Comparison of ENCODE assay signal across 13 cellular contexts in the genomic region with DNA sequence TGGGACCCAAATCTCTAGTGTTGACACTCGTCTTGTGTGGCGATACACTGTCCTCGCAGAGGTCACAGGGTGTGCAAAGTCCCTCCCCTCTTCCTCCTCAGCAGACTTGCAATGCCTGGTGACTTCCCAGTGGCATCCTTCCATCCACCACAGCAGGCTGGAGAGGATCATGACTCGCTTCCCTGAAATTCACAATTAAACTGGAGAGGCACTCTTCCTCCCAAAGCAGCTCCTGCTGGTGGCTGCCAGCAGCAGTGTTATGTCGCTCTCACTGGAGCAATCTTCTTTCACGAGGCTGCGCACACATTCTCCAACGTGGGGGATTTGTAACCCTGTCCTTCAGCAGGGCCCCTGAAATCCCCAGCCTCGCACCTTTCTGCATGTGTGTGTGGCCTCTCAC.
A peak's percentile ranks its signal among the peaks of the same experiment; 100 is the strongest.
DNase-seq lines count a peak whose midpoint lies in the region; ATAC-seq and TF ChIP-seq lines count a peak whose summit lies in the region.
"Had no signal": no experiment of that assay in that cellular context is flagged by ENCODE, and none has a peak within 500 bp of the region (broad histone marks: within the 10 kb centered on the region; RNA-seq: fewer than 3 reads in every experiment).

No MANE protein-coding gene starts in this region.

- H3K4ac ChIP-seq in mesendoderm (ENCODE audit: low read depth, low read length): no peak overlapping the region

- H3K79me1 ChIP-seq in mesendoderm (ENCODE audit: low read length): no peaks in the 10 kb centered on the region

- no peak overlapping the region for H3K9ac ChIP-seq in mesendoderm (ENCODE audit: low read length)

- peak; percentile 15 for DNase-seq in BJ (ENCODE audit: low read depth)
- DNase-seq in LHCN-M2 (ENCODE audit: low read depth): peak; percentile 69
- DNase-seq in cardiac fibroblast (ENCODE audit: low read depth in 2 of 2): peak; percentile 47 to 70
- peak; percentile 86 for DNase-seq in mesendoderm
- no peak for DNase-seq in NCI-H2227 treated with DMSO at 0.1 percent for 48 hours (lab: John Stamatoyannopoulos, UW)
- DNase-seq in inferior parietal cortex (ENCODE audit: extremely low spot score): no peak
- no peak for DNase-seq in naive thymus-derived CD8-positive, alpha-beta T cell
- DNase-seq: activated naive CD4-positive, alpha-beta T cell treated with anti-CD3 and anti-CD28 coated beads, Interleukin-2, amount 50 U/mL, for 16 hours; glutamatergic neuron; KG1 had no signal

- no peak overlapping the region for H2BK120ac ChIP-seq in mesendoderm (ENCODE audit: low read depth, low read length)

- H3K4me2 ChIP-seq in mesendoderm (ENCODE audit: low read length): no peak overlapping the region

- POLR2A ChIA-PET in BJ (lab: Charles Lee): no interaction called here
- POLR2A ChIA-PET in naive thymus-derived CD8-positive, alpha-beta T cell (lab: Charles Lee): no interaction called here

- H4K5ac ChIP-seq in mesendoderm (ENCODE audit: low read length): no peak overlapping the region

- no peak overlapping the region for H2BK5ac ChIP-seq in mesendoderm (ENCODE audit: low read length)

- H3K18ac ChIP-seq in mesendoderm (ENCODE audit: low read length): no peak overlapping the region

- H3K36me3 ChIP-seq in BJ (ENCODE audit: control insufficient read depth, insufficient read depth, low read length) (no peaks in the 10 kb centered on the region), mesendoderm (ENCODE audit: control insufficient read depth, insufficient read depth, low read length) (no peaks in the 10 kb centered on the region)
- H3K36me3 ChIP-seq: right atrium auricular region had no signal

- ATAC-seq in GM19395 (IDR thresholded peaks at IDR 0.05; ENCODE audit: unreplicated experiment): no peak
- no peak for ATAC-seq in naive thymus-derived CD8-positive, alpha-beta T cell

- no peak overlapping the region for H2AK5ac ChIP-seq in mesendoderm (ENCODE audit: low read length)

- H3K4me3 Mint-ChIP-seq in naive thymus-derived CD8-positive, alpha-beta T cell: no peak overlapping the region
- H3K4me3 Mint-ChIP-seq: T-helper 1 cell treated with Interleukin-12 subunit alpha and Interleukin-12 subunit beta and Interleukin-4 antibody, amounts not matched to agents 30 μg/mL and 1 μg/mL, for 36 hours had no signal

- H2BK15ac ChIP-seq in mesendoderm (replicated peaks; ENCODE audit: low read depth): no peak overlapping the region

- no peaks in the 10 kb centered on the region for H3K4me1 ChIP-seq in mesendoderm (ENCODE audit: control insufficient read depth, low read depth, low read length)
- H3K4me1 ChIP-seq: right atrium auricular region had no signal

- no peaks in the 10 kb centered on the region for H3K79me2 ChIP-seq in mesendoderm (ENCODE audit: control insufficient read depth, insufficient read depth, low read length)

- H3K36me3 Mint-ChIP-seq in naive thymus-derived CD8-positive, alpha-beta T cell: no peaks in the 10 kb centered on the region

- no CpG with 5 or more reads among the region's 9 CpGs for WGBS in mesendoderm (ENCODE audit: extremely low coverage, insufficient coverage, low lambda C conversion rate)

- H3K23ac ChIP-seq in mesendoderm (ENCODE audit: low read length): no peak overlapping the region

- H3K27me3 ChIP-seq in BJ (ENCODE audit: control insufficient read depth, insufficient read depth, low read length): no peaks in the 10 kb centered on the region
- H3K27me3 ChIP-seq in mesendoderm (ENCODE audit: insufficient read depth, low read length, poor library complexity): no peaks in the 10 kb centered on the region
- H3K27me3 ChIP-seq: right atrium auricular region had no signal

- no peaks in the 10 kb centered on the region for H3K9me3 Mint-ChIP-seq in naive thymus-derived CD8-positive, alpha-beta T cell
- H3K9me3 Mint-ChIP-seq: T-helper 1 cell treated with Interleukin-12 subunit alpha and Interleukin-12 subunit beta and Interleukin-4 antibody, amounts not matched to agents 30 μg/mL and 1 μg/mL, for 36 hours had no signal

- no peak overlapping the region for H4K8ac ChIP-seq in mesendoderm (ENCODE audit: low read depth, low read length)

- H3K27ac Mint-ChIP-seq in naive thymus-derived CD8-positive, alpha-beta T cell: peak overlapping the region in 1 of 10 donors; percentile 14
- H3K27ac Mint-ChIP-seq: T-helper 1 cell treated with Interleukin-12 subunit alpha and Interleukin-12 subunit beta and Interleukin-4 antibody, amounts not matched to agents 30 μg/mL and 1 μg/mL, for 36 hours had no signal

- H3K4me3 ChIP-seq in BJ (ENCODE audit: low read depth, low read length) (no peak overlapping the region), cardiac fibroblast (replicated peaks in 1 of 2; ENCODE audit: low read depth in 2 of 2, low read length in 2 of 2) (no peak overlapping the region), mesendoderm (ENCODE audit: low read length) (no peak overlapping the region)
- H3K4me3 ChIP-seq: right atrium auricular region had no signal

- H3K27me3 Mint-ChIP-seq in naive thymus-derived CD8-positive, alpha-beta T cell: peaks cover 0 to 4% (median 2%) of the 10 kb centered on the region in 5 donors

- no peak overlapping the region for H3K56ac ChIP-seq in mesendoderm (ENCODE audit: low read length)

- CTCF ChIA-PET in BJ (lab: Yijun Ruan, JAX): interaction anchor here (2.0 kb wide), 1 partner anchor 9 kb away, joined by 4 read pairs; no protein-coding TSS in a partner anchor

- peaks cover 0 to 11% (median 4%) of the 10 kb centered on the region in 4 donors for H3K4me1 Mint-ChIP-seq in naive thymus-derived CD8-positive, alpha-beta T cell

- TF ChIP-seq CTCF in BJ (IDR thresholded peaks at IDR 0.05; ENCODE audit: insufficient read depth, low read depth, low read length): 0 out of 2 replicates have a peak, but pooled peaks have one; percentile 20
- peak; percentile 38 for TF ChIP-seq CTCF in cardiac fibroblast (IDR thresholded peaks at IDR 0.05; ENCODE audit: low read depth, low read length)

- no peak overlapping the region for H3K27ac ChIP-seq in mesendoderm (ENCODE audit: low read depth, low read length)
- H3K27ac ChIP-seq: right atrium auricular region had no signal

Comparison
In these comparisons a context has a peak if more than half of its experiments do, and no peak if none do; other contexts are left out.
1. DNase-seq: peak in BJ (single experiment), LHCN-M2 (single experiment), cardiac fibroblast (2 of 2) and mesendoderm (single experiment); none in NCI-H2227 treated with DMSO at 0.1 percent for 48 hours (single experiment), inferior parietal cortex (single experiment) and naive thymus-derived CD8-positive, alpha-beta T cell (0 of 10).